In the genomic region with DNA sequence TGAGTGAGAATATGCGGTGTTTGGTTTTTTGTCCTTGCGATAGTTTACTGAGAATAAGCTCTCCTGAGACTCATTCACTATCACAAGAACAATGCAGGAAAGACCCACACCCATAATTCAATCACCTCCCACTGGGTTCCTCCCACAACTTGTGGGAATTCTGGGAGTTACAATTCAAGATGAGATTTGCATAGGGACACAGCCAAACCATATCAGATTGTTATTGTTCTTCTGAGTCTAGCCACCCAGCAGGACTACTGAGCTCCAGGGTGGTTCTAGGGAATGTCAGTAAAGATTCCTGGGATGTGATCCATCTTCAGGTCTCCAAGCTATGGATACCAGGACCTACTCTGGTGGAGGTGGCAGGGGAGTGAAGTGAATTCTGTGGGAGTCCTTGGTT, we compare ENCODE assay signal across 3 cellular contexts.
"Had no signal": no experiment of that assay in that cellular context is flagged by ENCODE, and none has a peak within 500 bp of the region (broad histone marks: within the 10 kb centered on the region; RNA-seq: fewer than 3 reads in every experiment).

No MANE protein-coding gene starts in this region.

- H3K4me3 ChIP-seq: GM12878 had no signal

- ATAC-seq: GM12878 had no signal

- DNase-seq: GDM1, GF-D8 had no signal
